In genomic region chr2:218069606-218070300, GRCh38 we compare ENCODE assay signal across 11 cellular contexts. TPM values are rescaled to one million over a fixed set of nuclear protein-coding genes. Genes with fewer than 3 reads are reported as not detected.
"Had no signal": no experiment of that assay in that cellular context is flagged by ENCODE, and none has a peak within 500 bp of the region (broad histone marks: within the 10 kb centered on the region; RNA-seq: fewer than 3 reads in every experiment).

No MANE protein-coding gene starts in this region.

- H3K36me3 Mint-ChIP-seq: activated naive CD8-positive, alpha-beta T cell; brain had no signal

- H3K4me1 ChIP-seq: uterus had no signal

- H3K27ac Mint-ChIP-seq: activated naive CD8-positive, alpha-beta T cell had no signal

- DNase-seq: activated CD4-positive, alpha-beta T cell treated with anti-CD3 and anti-CD28 coated beads, Interleukin-2, amount 50 U/mL, for 4 hours; activated effector memory CD4-positive, alpha-beta T cell treated with anti-CD3 and anti-CD28 coated beads, Interleukin-2, amount 50 U/mL, for 16 hours; activated T-cell treated with anti-CD3 and anti-CD28 coated beads, Interleukin-2, amount 50 U/mL, for 4 hours; central memory CD4-positive, alpha-beta T cell; effector CD4-positive, alpha-beta T cell had no signal

- H3K9me3 ChIP-seq: tibial artery, uterus had no signal

- H3K9me3 Mint-ChIP-seq: activated T-cell treated with anti-CD3 and anti-CD28 coated beads, Interleukin-2, amount 50 U/mL, for 4 hours; brain had no signal

- H3K36me3 ChIP-seq: tibial artery, uterus had no signal

- H3K27me3 ChIP-seq: uterus had no signal

- H3K27ac ChIP-seq: tibial artery, uterus had no signal

RNA-seq across cellular contexts. Expression of gene RUFY4, which starts 0.7 kb away (rescaled TPM):
- total RNA-seq: pulmonary artery endothelial cell had no signal
- polyA plus RNA-seq: neural cell had no signal

RNA-seq across cellular contexts. Expression of gene CXCR2, which starts 56.1 kb away (rescaled TPM):
- total RNA-seq: activated T-cell treated with anti-CD3 and anti-CD28 coated beads, Interleukin-2, amount 50 U/mL, for 4 hours; pulmonary artery endothelial cell had no signal
- polyA plus RNA-seq: neural cell had no signal
